ENCODE assay signal across 13 cellular contexts in genomic region chr18:55249572-55249971, GRCh38.
A peak's percentile ranks its signal among the peaks of the same experiment; 100 is the strongest.
DNase-seq lines count a peak whose midpoint lies in the region; ATAC-seq and TF ChIP-seq lines count a peak whose summit lies in the region.
"Had no signal": no experiment of that assay in that cellular context is flagged by ENCODE, and none has a peak within 500 bp of the region (broad histone marks: within the 10 kb centered on the region; RNA-seq: fewer than 3 reads in every experiment).

No MANE protein-coding gene starts in this region.

- no peaks in the 10 kb centered on the region for H3K27me3 Mint-ChIP-seq in nephron progenitor cell (ENCODE audit: low read depth, poor library complexity)
- no peaks in the 10 kb centered on the region for H3K27me3 Mint-ChIP-seq in glutamatergic neuron (ENCODE audit: unreplicated experiment)

- ATAC-seq in GM18868 (IDR thresholded peaks at IDR 0.05; ENCODE audit: unreplicated experiment) (peak; percentile 68), GM21576 (IDR thresholded peaks at IDR 0.05; ENCODE audit: unreplicated experiment) (peak; percentile 39), HG03342 (IDR thresholded peaks at IDR 0.05; ENCODE audit: unreplicated experiment) (peak; percentile 48)
- ATAC-seq: activated CD4-positive, CD25-positive, alpha-beta regulatory T cell treated with anti-CD3 and anti-CD28 coated beads, Interleukin-2, amount 50 U/mL, for 24 hours; Right ventricle myocardium inferior had no signal

- H3K4me3 Mint-ChIP-seq in nephron progenitor cell: no peak overlapping the region
- no peak overlapping the region for H3K4me3 Mint-ChIP-seq in glutamatergic neuron (ENCODE audit: unreplicated experiment)
- H3K4me3 Mint-ChIP-seq: activated naive CD4-positive, alpha-beta T cell treated with anti-CD3 and anti-CD28 coated beads for 36 hours; immature natural killer cell had no signal

- H3K4me1 Mint-ChIP-seq in nephron progenitor cell: peaks cover 35% of the 10 kb centered on the region
- H3K4me1 Mint-ChIP-seq in glutamatergic neuron (ENCODE audit: low read depth, unreplicated experiment): peaks cover 2% of the 10 kb centered on the region
- H3K4me1 Mint-ChIP-seq: immature natural killer cell had no signal

- H3K27ac Mint-ChIP-seq in nephron progenitor cell (peak overlapping the region; percentile 33), glutamatergic neuron (ENCODE audit: unreplicated experiment) (no peak overlapping the region)
- H3K27ac Mint-ChIP-seq: activated naive CD4-positive, alpha-beta T cell treated with anti-CD3 and anti-CD28 coated beads for 36 hours; immature natural killer cell had no signal

- H3K36me3 Mint-ChIP-seq in nephron progenitor cell (ENCODE audit: low read depth) (peaks cover 62% of the 10 kb centered on the region), glutamatergic neuron (ENCODE audit: unreplicated experiment) (peaks cover 8% of the 10 kb centered on the region)

- DNase-seq in nephron progenitor cell (no peak), GM13976 (ENCODE audit: low spot score) (no peak), glutamatergic neuron (no peak)
- DNase-seq in activated CD4-positive, alpha-beta T cell treated with anti-CD3 and anti-CD28 coated beads for 4 hours: no peak
- DNase-seq: activated naive CD4-positive, alpha-beta T cell treated with anti-CD3 and anti-CD28 coated beads for 36 hours; Caco-2; immature natural killer cell; NCI-H510A had no signal

- in situ Hi-C loops in GM13976 (cut with MboI; ENCODE audit: low sequenced_read_pairs, unreplicated experiment): loop anchor here (10.0 kb wide), 1 partner anchor 75 kb away; no protein-coding TSS in a partner anchor

- TF ChIP-seq CTCF in nephron progenitor cell (IDR thresholded peaks at IDR 0.05): no peak
- no peak for TF ChIP-seq CTCF in GM13976 (IDR thresholded peaks at IDR 0.05; ENCODE audit: borderline replicate concordance, control extremely low read depth, extremely low read depth, insufficient read depth, missing control alignments)
- no peak for TF ChIP-seq CTCF in glutamatergic neuron (IDR thresholded peaks at IDR 0.05; ENCODE audit: partially characterized antibody, unreplicated experiment)

- H3K9me3 Mint-ChIP-seq in nephron progenitor cell (peaks cover 8% of the 10 kb centered on the region), glutamatergic neuron (ENCODE audit: unreplicated experiment) (no peaks in the 10 kb centered on the region)
- H3K9me3 Mint-ChIP-seq: activated naive CD4-positive, alpha-beta T cell treated with anti-CD3 and anti-CD28 coated beads for 36 hours; immature natural killer cell had no signal
